ENCODE assay signal across 1 cellular context in genomic region chr3:15431256-15431837, GRCh38.
TF ChIP-seq lines count a peak whose summit lies in the region.

No MANE protein-coding gene starts in this region.

TF ChIP-seq in WTC11, 78 proteins besides CTCF, POLR2A, EP300 and RAD21 (continued from another document):
- TF ChIP-seq ATF6 (CRISPR knock-in tag; IDR thresholded peaks at IDR 0.05) (no peak), SMAD4 (CRISPR knock-in tag; IDR thresholded peaks at IDR 0.05) (no peak), OVOL2 (CRISPR knock-in tag; IDR thresholded peaks at IDR 0.05; ENCODE audit: borderline replicate concordance) (no peak), EMX1 (CRISPR knock-in tag; IDR thresholded peaks at IDR 0.05) (no peak), ATF1 (CRISPR knock-in tag; IDR thresholded peaks at IDR 0.05) (no peak), E2F5 (CRISPR knock-in tag; IDR thresholded peaks at IDR 0.05) (no peak)
- TF ChIP-seq, protein P1, sequence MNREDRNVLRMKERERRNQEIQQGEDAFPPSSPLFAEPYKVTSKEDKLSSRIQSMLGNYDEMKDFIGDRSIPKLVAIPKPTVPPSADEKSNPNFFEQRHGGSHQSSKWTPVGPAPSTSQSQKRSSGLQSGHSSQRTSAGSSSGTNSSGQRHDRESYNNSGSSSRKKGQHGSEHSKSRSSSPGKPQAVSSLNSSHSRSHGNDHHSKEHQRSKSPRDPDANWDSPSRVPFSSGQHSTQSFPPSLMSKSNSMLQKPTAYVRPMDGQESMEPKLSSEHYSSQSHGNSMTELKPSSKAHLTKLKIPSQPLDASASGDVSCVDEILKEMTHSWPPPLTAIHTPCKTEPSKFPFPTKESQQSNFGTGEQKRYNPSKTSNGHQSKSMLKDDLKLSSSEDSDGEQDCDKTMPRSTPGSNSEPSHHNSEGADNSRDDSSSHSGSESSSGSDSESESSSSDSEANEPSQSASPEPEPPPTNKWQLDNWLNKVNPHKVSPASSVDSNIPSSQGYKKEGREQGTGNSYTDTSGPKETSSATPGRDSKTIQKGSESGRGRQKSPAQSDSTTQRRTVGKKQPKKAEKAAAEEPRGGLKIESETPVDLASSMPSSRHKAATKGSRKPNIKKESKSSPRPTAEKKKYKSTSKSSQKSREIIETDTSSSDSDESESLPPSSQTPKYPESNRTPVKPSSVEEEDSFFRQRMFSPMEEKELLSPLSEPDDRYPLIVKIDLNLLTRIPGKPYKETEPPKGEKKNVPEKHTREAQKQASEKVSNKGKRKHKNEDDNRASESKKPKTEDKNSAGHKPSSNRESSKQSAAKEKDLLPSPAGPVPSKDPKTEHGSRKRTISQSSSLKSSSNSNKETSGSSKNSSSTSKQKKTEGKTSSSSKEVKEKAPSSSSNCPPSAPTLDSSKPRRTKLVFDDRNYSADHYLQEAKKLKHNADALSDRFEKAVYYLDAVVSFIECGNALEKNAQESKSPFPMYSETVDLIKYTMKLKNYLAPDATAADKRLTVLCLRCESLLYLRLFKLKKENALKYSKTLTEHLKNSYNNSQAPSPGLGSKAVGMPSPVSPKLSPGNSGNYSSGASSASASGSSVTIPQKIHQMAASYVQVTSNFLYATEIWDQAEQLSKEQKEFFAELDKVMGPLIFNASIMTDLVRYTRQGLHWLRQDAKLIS (CRISPR knock-in tag; IDR thresholded peaks at IDR 0.05; ENCODE audit: borderline replicate concordance): no peak
- TF ChIP-seq, protein P2, sequence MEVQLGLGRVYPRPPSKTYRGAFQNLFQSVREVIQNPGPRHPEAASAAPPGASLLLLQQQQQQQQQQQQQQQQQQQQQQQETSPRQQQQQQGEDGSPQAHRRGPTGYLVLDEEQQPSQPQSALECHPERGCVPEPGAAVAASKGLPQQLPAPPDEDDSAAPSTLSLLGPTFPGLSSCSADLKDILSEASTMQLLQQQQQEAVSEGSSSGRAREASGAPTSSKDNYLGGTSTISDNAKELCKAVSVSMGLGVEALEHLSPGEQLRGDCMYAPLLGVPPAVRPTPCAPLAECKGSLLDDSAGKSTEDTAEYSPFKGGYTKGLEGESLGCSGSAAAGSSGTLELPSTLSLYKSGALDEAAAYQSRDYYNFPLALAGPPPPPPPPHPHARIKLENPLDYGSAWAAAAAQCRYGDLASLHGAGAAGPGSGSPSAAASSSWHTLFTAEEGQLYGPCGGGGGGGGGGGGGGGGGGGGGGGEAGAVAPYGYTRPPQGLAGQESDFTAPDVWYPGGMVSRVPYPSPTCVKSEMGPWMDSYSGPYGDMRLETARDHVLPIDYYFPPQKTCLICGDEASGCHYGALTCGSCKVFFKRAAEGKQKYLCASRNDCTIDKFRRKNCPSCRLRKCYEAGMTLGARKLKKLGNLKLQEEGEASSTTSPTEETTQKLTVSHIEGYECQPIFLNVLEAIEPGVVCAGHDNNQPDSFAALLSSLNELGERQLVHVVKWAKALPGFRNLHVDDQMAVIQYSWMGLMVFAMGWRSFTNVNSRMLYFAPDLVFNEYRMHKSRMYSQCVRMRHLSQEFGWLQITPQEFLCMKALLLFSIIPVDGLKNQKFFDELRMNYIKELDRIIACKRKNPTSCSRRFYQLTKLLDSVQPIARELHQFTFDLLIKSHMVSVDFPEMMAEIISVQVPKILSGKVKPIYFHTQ (CRISPR knock-in tag; IDR thresholded peaks at IDR 0.05): no peak
- TF ChIP-seq, protein P3, sequence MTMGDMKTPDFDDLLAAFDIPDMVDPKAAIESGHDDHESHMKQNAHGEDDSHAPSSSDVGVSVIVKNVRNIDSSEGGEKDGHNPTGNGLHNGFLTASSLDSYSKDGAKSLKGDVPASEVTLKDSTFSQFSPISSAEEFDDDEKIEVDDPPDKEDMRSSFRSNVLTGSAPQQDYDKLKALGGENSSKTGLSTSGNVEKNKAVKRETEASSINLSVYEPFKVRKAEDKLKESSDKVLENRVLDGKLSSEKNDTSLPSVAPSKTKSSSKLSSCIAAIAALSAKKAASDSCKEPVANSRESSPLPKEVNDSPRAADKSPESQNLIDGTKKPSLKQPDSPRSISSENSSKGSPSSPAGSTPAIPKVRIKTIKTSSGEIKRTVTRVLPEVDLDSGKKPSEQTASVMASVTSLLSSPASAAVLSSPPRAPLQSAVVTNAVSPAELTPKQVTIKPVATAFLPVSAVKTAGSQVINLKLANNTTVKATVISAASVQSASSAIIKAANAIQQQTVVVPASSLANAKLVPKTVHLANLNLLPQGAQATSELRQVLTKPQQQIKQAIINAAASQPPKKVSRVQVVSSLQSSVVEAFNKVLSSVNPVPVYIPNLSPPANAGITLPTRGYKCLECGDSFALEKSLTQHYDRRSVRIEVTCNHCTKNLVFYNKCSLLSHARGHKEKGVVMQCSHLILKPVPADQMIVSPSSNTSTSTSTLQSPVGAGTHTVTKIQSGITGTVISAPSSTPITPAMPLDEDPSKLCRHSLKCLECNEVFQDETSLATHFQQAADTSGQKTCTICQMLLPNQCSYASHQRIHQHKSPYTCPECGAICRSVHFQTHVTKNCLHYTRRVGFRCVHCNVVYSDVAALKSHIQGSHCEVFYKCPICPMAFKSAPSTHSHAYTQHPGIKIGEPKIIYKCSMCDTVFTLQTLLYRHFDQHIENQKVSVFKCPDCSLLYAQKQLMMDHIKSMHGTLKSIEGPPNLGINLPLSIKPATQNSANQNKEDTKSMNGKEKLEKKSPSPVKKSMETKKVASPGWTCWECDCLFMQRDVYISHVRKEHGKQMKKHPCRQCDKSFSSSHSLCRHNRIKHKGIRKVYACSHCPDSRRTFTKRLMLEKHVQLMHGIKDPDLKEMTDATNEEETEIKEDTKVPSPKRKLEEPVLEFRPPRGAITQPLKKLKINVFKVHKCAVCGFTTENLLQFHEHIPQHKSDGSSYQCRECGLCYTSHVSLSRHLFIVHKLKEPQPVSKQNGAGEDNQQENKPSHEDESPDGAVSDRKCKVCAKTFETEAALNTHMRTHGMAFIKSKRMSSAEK (CRISPR knock-in tag; IDR thresholded peaks at IDR 0.05; ENCODE audit: borderline replicate concordance): no peak
